1 cellular context compared by ENCODE assay signal in the genomic region with DNA sequence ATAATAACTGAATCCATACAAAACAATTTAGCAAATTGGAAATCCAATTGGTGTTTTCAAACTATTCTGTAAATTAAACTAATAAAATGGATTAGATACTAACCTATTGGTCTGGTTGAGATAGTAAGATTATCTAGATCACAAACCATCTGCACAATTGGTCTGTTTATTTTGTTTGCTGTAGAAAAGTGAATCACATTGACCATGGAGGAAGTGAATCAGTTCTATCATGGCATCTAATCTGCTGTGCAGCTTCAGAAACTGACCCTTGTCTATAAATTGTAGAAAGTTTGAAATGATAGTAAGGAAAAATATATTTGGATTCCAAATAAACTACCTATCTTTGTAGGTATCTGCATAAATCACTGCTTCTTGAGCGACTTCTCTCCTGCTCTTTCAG.
TF ChIP-seq lines count a peak whose summit lies in the region.

No MANE protein-coding gene starts in this region.

TF ChIP-seq in IMR-90, 13 proteins besides CTCF, POLR2A, EP300 and RAD21 (continued from another document):
- TF ChIP-seq MAFK (IDR thresholded peaks at IDR 0.05; ENCODE audit: low read depth, low read length) (no peak), FOS (IDR thresholded peaks at IDR 0.05; ENCODE audit: low read depth, low read length) (no peak), SMC3 (IDR thresholded peaks at IDR 0.05; ENCODE audit: low read depth, low read length) (no peak), BHLHE40 (IDR thresholded peaks at IDR 0.05; ENCODE audit: low read depth, low read length) (no peak)
